Comparison of ENCODE assay signal across 26 cellular contexts in genomic region chr21:38924954-38925353, GRCh38.
DNase-seq lines count a peak whose midpoint lies in the region; ATAC-seq and TF ChIP-seq lines count a peak whose summit lies in the region.
"Had no signal": no experiment of that assay in that cellular context is flagged by ENCODE, and none has a peak within 500 bp of the region (broad histone marks: within the 10 kb centered on the region; RNA-seq: fewer than 3 reads in every experiment).

No MANE protein-coding gene starts in this region.

- peaks cover 32% of the 10 kb centered on the region for H3K27me3 Mint-ChIP-seq in dendritic cell treated with granulocyte-macrophage colony-stimulating factor and Interleukin-4, amounts not matched to agents 40 ng/mL and 50 ng/mL, for 4 days

- H3K9me3 ChIP-seq in RWPE2 (ENCODE audit: severe bottlenecking): no peaks in the 10 kb centered on the region
- no peaks in the 10 kb centered on the region for H3K9me3 ChIP-seq in parathyroid adenoma (ENCODE audit: control insufficient read depth, low read length)
- peaks cover 0 to 5% (median 0%) of the 10 kb centered on the region in 4 donors for H3K9me3 ChIP-seq in tibial nerve
- H3K9me3 ChIP-seq: colonic mucosa, thyroid gland had no signal

- no peak for TF ChIP-seq EP300 in tibial nerve (IDR thresholded peaks at IDR 0.05)

- no peaks in the 10 kb centered on the region for H3K36me3 ChIP-seq in RWPE2 (ENCODE audit: low read depth)
- no peaks in the 10 kb centered on the region for H3K36me3 ChIP-seq in parathyroid adenoma (ENCODE audit: control insufficient read depth, insufficient read depth, low read length)
- no peaks in the 10 kb centered on the region for H3K36me3 ChIP-seq in tibial nerve
- H3K36me3 ChIP-seq: BLaER1 treated with 17β-estradiol and CSF1 and Interleukin-3, amounts not matched to agents 10 nM and 100 nM; colonic mucosa; heart left ventricle; thyroid gland had no signal

- intact Hi-C loops in dendritic cell treated with granulocyte-macrophage colony-stimulating factor and Interleukin-4, amounts not matched to agents 40 ng/mL and 50 ng/mL, for 4 days (cut with micrococcal nuclease): no loop called here

- H3K4me1 ChIP-seq in RWPE2 (ENCODE audit: insufficient read depth, poor library complexity, severe bottlenecking): peaks cover 16% of the 10 kb centered on the region
- H3K4me1 ChIP-seq in parathyroid adenoma: peaks cover 25% of the 10 kb centered on the region
- peaks cover 0 to 28% (median 12%) of the 10 kb centered on the region in 4 donors for H3K4me1 ChIP-seq in tibial nerve
- H3K4me1 ChIP-seq: colonic mucosa had no signal

- DNase-seq in RWPE2 (ENCODE audit: low spot score): no peak
- no peak for DNase-seq in tibial nerve (ENCODE audit: low spot score in 2 of 2)
- DNase-seq in UCSD-AML1 (lab: John Stamatoyannopoulos, UW; ENCODE audit: unreplicated experiment): no peak
- DNase-seq in COR-L47 (lab: John Stamatoyannopoulos, UW): no peak
- DNase-seq: activated CD4-positive, alpha-beta T cell treated with anti-CD3 and anti-CD28 coated beads for 48 hours; colonic mucosa; DMS153; effector memory CD4-positive, alpha-beta T cell; heart left ventricle; Kasumi-1; midbrain; MV-4-11; naive thymus-derived CD4-positive, alpha-beta T cell; NCI-H1436 treated with DMSO at 0.1 percent for 48 hours; NCI-H226; NCI-H526 treated with DMSO at 0.1 percent for 48 hours; small intestine; stimulated activated naive CD8-positive, alpha-beta T cell treated with anti-CD3 and anti-CD28 coated beads, Interleukin-15, Interleukin-2, amounts not matched to agents 100 U/mL and 50 U/mL, for 24 hours; SW 1271; thyroid gland had no signal

- no peak overlapping the region for H3K4me3 Mint-ChIP-seq in dendritic cell treated with granulocyte-macrophage colony-stimulating factor and Interleukin-4, amounts not matched to agents 40 ng/mL and 50 ng/mL, for 4 days

- no peaks in the 10 kb centered on the region for H3K79me2 ChIP-seq in parathyroid adenoma

- no peaks in the 10 kb centered on the region for H3K36me3 Mint-ChIP-seq in dendritic cell treated with granulocyte-macrophage colony-stimulating factor and Interleukin-4, amounts not matched to agents 40 ng/mL and 50 ng/mL, for 4 days (ENCODE audit: low read depth)
- H3K36me3 Mint-ChIP-seq: activated naive CD4-positive, alpha-beta T cell treated with anti-CD3 and anti-CD28 coated beads, Interleukin-2, amount 50 U/mL, for 72 hours had no signal

- peaks cover 17% of the 10 kb centered on the region for H3K4me1 Mint-ChIP-seq in dendritic cell treated with granulocyte-macrophage colony-stimulating factor and Interleukin-4, amounts not matched to agents 40 ng/mL and 50 ng/mL, for 4 days (ENCODE audit: low read depth)

- TF ChIP-seq POLR2A in tibial nerve (IDR thresholded peaks at IDR 0.05): no peak

- no peak for ATAC-seq in RWPE2 (ENCODE audit: low read depth)
- ATAC-seq in GM21723 (IDR thresholded peaks at IDR 0.05; ENCODE audit: unreplicated experiment): no peak
- ATAC-seq: activated naive CD4-positive, alpha-beta T cell treated with anti-CD3 and anti-CD28 coated beads, Interleukin-2, amount 50 U/mL, for 72 hours; naive thymus-derived CD4-positive, alpha-beta T cell; stimulated activated naive CD8-positive, alpha-beta T cell treated with anti-CD3 and anti-CD28 coated beads, Interleukin-15, Interleukin-2, amounts not matched to agents 100 U/mL and 50 U/mL, for 24 hours had no signal

- peak overlapping the region; percentile 83 for H3K27ac Mint-ChIP-seq in dendritic cell treated with granulocyte-macrophage colony-stimulating factor and Interleukin-4, amounts not matched to agents 40 ng/mL and 50 ng/mL, for 4 days
- H3K27ac Mint-ChIP-seq: activated naive CD4-positive, alpha-beta T cell treated with anti-CD3 and anti-CD28 coated beads, Interleukin-2, amount 50 U/mL, for 72 hours; naive thymus-derived CD4-positive, alpha-beta T cell had no signal

- H3K4me3 ChIP-seq in RWPE2 (ENCODE audit: severe bottlenecking) (no peak overlapping the region), parathyroid adenoma (ENCODE audit: low read depth, low read length) (no peak overlapping the region), tibial nerve (no peak overlapping the region)
- H3K4me3 ChIP-seq: thyroid gland had no signal

- H3K27me3 ChIP-seq in RWPE2 (ENCODE audit: insufficient read depth, poor library complexity, severe bottlenecking) (no peaks in the 10 kb centered on the region), parathyroid adenoma (ENCODE audit: control insufficient read depth, insufficient read depth, low read length) (no peaks in the 10 kb centered on the region), tibial nerve (no peaks in the 10 kb centered on the region)
- H3K27me3 ChIP-seq: colonic mucosa, heart left ventricle, thyroid gland had no signal

- H3K9me3 Mint-ChIP-seq in dendritic cell treated with granulocyte-macrophage colony-stimulating factor and Interleukin-4, amounts not matched to agents 40 ng/mL and 50 ng/mL, for 4 days: peaks cover 9% of the 10 kb centered on the region
- H3K9me3 Mint-ChIP-seq: activated naive CD4-positive, alpha-beta T cell treated with anti-CD3 and anti-CD28 coated beads, Interleukin-2, amount 50 U/mL, for 72 hours had no signal

- H3K27ac ChIP-seq in RWPE2 (ENCODE audit: poor library complexity, severe bottlenecking): peak overlapping the region; percentile 44
- peak overlapping the region; percentile 77 for H3K27ac ChIP-seq in parathyroid adenoma
- peak overlapping the region in 3 of 4 donors; percentile 54 to 87 (median 83) for H3K27ac ChIP-seq in tibial nerve
- H3K27ac ChIP-seq: HL-60 had no signal

- 92% methylated on average over 5 of the region's 5 CpGs for WGBS in tibial nerve, 2 donors

- H3K9ac ChIP-seq in parathyroid adenoma: no peak overlapping the region

- no peak for TF ChIP-seq CTCF in RWPE2 (IDR thresholded peaks at IDR 0.05; ENCODE audit: poor library complexity, severe bottlenecking)
- no peak for TF ChIP-seq CTCF in parathyroid adenoma (IDR thresholded peaks at IDR 0.05)
- TF ChIP-seq CTCF in tibial nerve (IDR thresholded peaks at IDR 0.05): no peak

- no peak overlapping the region for H3K4me2 ChIP-seq in parathyroid adenoma (ENCODE audit: low read length)

- no peak overlapping the region for H2AFZ ChIP-seq in parathyroid adenoma
